ENCODE assay signal across 22 cellular contexts in the genomic region with DNA sequence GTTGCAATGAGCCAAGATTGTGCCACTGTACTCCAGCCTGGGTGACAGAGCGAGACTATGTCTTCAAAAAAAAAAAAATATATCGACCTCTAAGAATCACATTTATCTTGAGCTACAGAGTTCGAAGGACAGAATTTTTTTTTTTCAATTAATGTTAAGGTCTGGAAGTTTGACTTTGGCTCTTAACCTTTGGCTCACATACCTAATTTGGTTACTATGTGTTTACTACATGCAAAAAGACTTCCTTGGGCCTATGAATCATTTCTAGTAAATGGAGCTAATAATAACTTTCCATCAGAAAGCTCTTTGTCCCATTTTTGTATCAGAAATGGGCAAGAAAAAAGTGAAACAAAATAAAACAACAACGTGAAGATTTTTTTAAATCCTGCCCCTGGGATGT.
A peak's percentile ranks its signal among the peaks of the same experiment; 100 is the strongest.
DNase-seq lines count a peak whose midpoint lies in the region; ATAC-seq, FAIRE-seq and TF ChIP-seq lines count a peak whose summit lies in the region.
"Had no signal": no experiment of that assay in that cellular context is flagged by ENCODE, and none has a peak within 500 bp of the region (broad histone marks: within the 10 kb centered on the region; RNA-seq: fewer than 3 reads in every experiment).

No MANE protein-coding gene starts in this region.

- H3K4me3 ChIP-seq in endothelial cell of umbilical vein (replicated peaks in 1 of 3; ENCODE audit: insufficient read depth in 1 of 3, low read depth in 1 of 3, low read length in 3 of 3): peak overlapping the region in 1 of 3 experiments; percentile 3
- H3K4me3 ChIP-seq in retinal pigment epithelial cell (ENCODE audit: low read length): no peak overlapping the region
- H3K4me3 ChIP-seq in spleen: no peak overlapping the region
- H3K4me3 ChIP-seq: BLaER1, prostate gland, suprapubic skin had no signal

- H3K9ac ChIP-seq in endothelial cell of umbilical vein (replicated peaks; ENCODE audit: extremely low read depth, insufficient read depth, low read length): no peak overlapping the region
- H3K9ac ChIP-seq: BLaER1 had no signal

- CTCF ChIA-PET in endothelial cell of umbilical vein (lab: Charles Lee): interaction anchor here (0.6 to 1.9 kb wide), 6 partner anchors 8 to 133 kb away, joined by 3 to 7 read pairs (median 3); no protein-coding TSS in a partner anchor

- no peak overlapping the region for H3K4me2 ChIP-seq in endothelial cell of umbilical vein (ENCODE audit: insufficient read depth, low read length)
- H3K4me2 ChIP-seq: BLaER1 had no signal

- no peak overlapping the region for H3K27ac Mint-ChIP-seq in activated T-cell treated with anti-CD3 and anti-CD28 coated beads, Interleukin-2, amount 50 U/mL, for 72 hours
- H3K27ac Mint-ChIP-seq: activated CD4-positive, alpha-beta memory T cell treated with anti-CD3 and anti-CD28 coated beads, Interleukin-2, amount 10 ng/mL, durations not matched to agents 7 days and 5 days; activated naive CD8-positive, alpha-beta T cell treated with anti-CD3 and anti-CD28 coated beads, Interleukin-2, amount 10 ng/mL, durations not matched to agents 7 days and 5 days; activated T-helper 1 cell treated with anti-CD3 and anti-CD28 coated beads, Interleukin-12 subunit alpha, Interleukin-12 subunit beta, Interleukin-2, Interleukin-4 antibody, amounts not matched to agents 30 ng/mL and 10 ng/mL and 1 ng/mL, durations not matched to agents 14 hours and 24 hours and 36 hours; effector memory CD8-positive, alpha-beta T cell; nephron had no signal

- no peaks in the 10 kb centered on the region for H3K4me1 Mint-ChIP-seq in activated T-cell treated with anti-CD3 and anti-CD28 coated beads, Interleukin-2, amount 50 U/mL, for 72 hours (ENCODE audit: low read depth)
- H3K4me1 Mint-ChIP-seq: activated CD4-positive, alpha-beta memory T cell treated with anti-CD3 and anti-CD28 coated beads, Interleukin-2, amount 10 ng/mL, durations not matched to agents 7 days and 5 days had no signal

- H3K9me1 ChIP-seq in endothelial cell of umbilical vein (replicated peaks; ENCODE audit: control insufficient read depth, extremely low read depth, insufficient read depth, low read length): no peaks in the 10 kb centered on the region

- no peaks in the 10 kb centered on the region for H3K27me3 Mint-ChIP-seq in activated T-cell treated with anti-CD3 and anti-CD28 coated beads, Interleukin-2, amount 50 U/mL, for 72 hours (ENCODE audit: low read depth)
- H3K27me3 Mint-ChIP-seq: activated CD4-positive, alpha-beta memory T cell treated with anti-CD3 and anti-CD28 coated beads, Interleukin-2, amount 10 ng/mL, durations not matched to agents 7 days and 5 days; activated naive CD8-positive, alpha-beta T cell treated with anti-CD3 and anti-CD28 coated beads, Interleukin-2, amount 10 ng/mL, durations not matched to agents 7 days and 5 days; effector memory CD8-positive, alpha-beta T cell had no signal

- no peaks in the 10 kb centered on the region for H3K36me3 Mint-ChIP-seq in activated T-cell treated with anti-CD3 and anti-CD28 coated beads, Interleukin-2, amount 50 U/mL, for 72 hours (ENCODE audit: insufficient read depth in 2 of 2)

- WGBS in spleen, 5 donors: 76 to 85% (median 79%) methylated on average over 4 of the region's 4 CpGs

- DNase-seq in COLO829 (ENCODE audit: low spot score) (peak; percentile 76), M059J (ENCODE audit: low read depth) (peak; percentile 43), endothelial cell of umbilical vein (ENCODE audit: low read depth, low spot score) (peak; percentile 40), retinal pigment epithelial cell (ENCODE audit: low read depth) (peak; percentile 30), NCI-H82 (lab: John Stamatoyannopoulos, UW) (no peak), spleen (no peak), KG1 (lab: John Stamatoyannopoulos, UW) (no peak)
- no peak for DNase-seq in activated T-cell treated with anti-CD3 and anti-CD28 coated beads, Interleukin-2, amount 50 U/mL, for 72 hours
- DNase-seq: activated CD4-positive, alpha-beta memory T cell treated with anti-CD3 and anti-CD28 coated beads, Interleukin-2, amount 10 ng/mL, durations not matched to agents 7 days and 5 days; activated naive CD8-positive, alpha-beta T cell treated with anti-CD3 and anti-CD28 coated beads, Interleukin-2, amount 10 ng/mL, durations not matched to agents 7 days and 5 days; caudate nucleus; effector memory CD8-positive, alpha-beta T cell; NCI-H1092 treated with DMSO at 0.1 percent for 48 hours; NCI-H748 treated with DMSO at 0.1 percent for 48 hours; RPMI8226; stimulated activated CD4-positive, alpha-beta T cell treated with anti-CD3 and anti-CD28 coated beads, Interleukin-1b, Interleukin-23, amount 100 ng/mL, for 48 hours had no signal

- no peak overlapping the region for H2AFZ ChIP-seq in endothelial cell of umbilical vein (ENCODE audit: low read depth, low read length)

- H3K9me3 ChIP-seq in endothelial cell of umbilical vein (replicated peaks; ENCODE audit: control insufficient read depth, insufficient read depth, low read length): no peaks in the 10 kb centered on the region
- H3K9me3 ChIP-seq in spleen: no peaks in the 10 kb centered on the region
- H3K9me3 ChIP-seq: BLaER1, prostate gland, suprapubic skin had no signal

- H3K36me3 ChIP-seq in endothelial cell of umbilical vein (ENCODE audit: control insufficient read depth in 2 of 2, extremely low read depth in 1 of 2, insufficient read depth in 2 of 2, low read length in 2 of 2) (no peaks in the 10 kb centered on the region), spleen (no peaks in the 10 kb centered on the region)
- H3K36me3 ChIP-seq: prostate gland, suprapubic skin had no signal

- no peak for ATAC-seq in activated T-cell treated with anti-CD3 and anti-CD28 coated beads, Interleukin-2, amount 50 U/mL, for 72 hours (replicated peaks in 1 of 2)
- ATAC-seq: effector memory CD8-positive, alpha-beta T cell had no signal

- H3K79me2 ChIP-seq in endothelial cell of umbilical vein (ENCODE audit: control insufficient read depth, insufficient read depth, low read length): no peaks in the 10 kb centered on the region

- peak overlapping the region; percentile 36 for H3K27ac ChIP-seq in endothelial cell of umbilical vein (ENCODE audit: insufficient read depth, low read depth, low read length)
- H3K27ac ChIP-seq in spleen: no peak overlapping the region
- H3K27ac ChIP-seq: BLaER1, prostate gland, suprapubic skin had no signal

- peak; percentile 75 for FAIRE-seq in endothelial cell of umbilical vein (lab: Jason Lieb, UNC)
- FAIRE-seq: GM19239 had no signal

- H3K27me3 ChIP-seq in endothelial cell of umbilical vein (ENCODE audit: control insufficient read depth in 2 of 2, insufficient read depth in 2 of 2, low read length in 2 of 2): no peaks in the 10 kb centered on the region
- H3K27me3 ChIP-seq in spleen (replicated peaks in 1 of 7): no peaks in the 10 kb centered on the region
- H3K27me3 ChIP-seq: BLaER1, suprapubic skin had no signal

- intact Hi-C loops in endothelial cell of umbilical vein (cut with micrococcal nuclease) (no loop called here), spleen (cut with DNase I; ENCODE audit: low total_unique reads) (no loop called here)

- no peak overlapping the region for H3K4me3 Mint-ChIP-seq in activated T-cell treated with anti-CD3 and anti-CD28 coated beads, Interleukin-2, amount 50 U/mL, for 72 hours
- H3K4me3 Mint-ChIP-seq: activated CD4-positive, alpha-beta memory T cell treated with anti-CD3 and anti-CD28 coated beads, Interleukin-2, amount 10 ng/mL, durations not matched to agents 7 days and 5 days; activated naive CD8-positive, alpha-beta T cell treated with anti-CD3 and anti-CD28 coated beads, Interleukin-2, amount 10 ng/mL, durations not matched to agents 7 days and 5 days; activated T-helper 1 cell treated with anti-CD3 and anti-CD28 coated beads, Interleukin-12 subunit alpha, Interleukin-12 subunit beta, Interleukin-2, Interleukin-4 antibody, amounts not matched to agents 30 ng/mL and 10 ng/mL and 1 ng/mL, durations not matched to agents 14 hours and 24 hours and 36 hours; effector memory CD8-positive, alpha-beta T cell; nephron had no signal

- POLR2A ChIA-PET in endothelial cell of umbilical vein (lab: Charles Lee): interaction anchor here (0.7 kb wide), 1 partner anchor 26 kb away, joined by 3 read pairs; no protein-coding TSS in a partner anchor

- no peaks in the 10 kb centered on the region for H3K9me3 Mint-ChIP-seq in activated T-cell treated with anti-CD3 and anti-CD28 coated beads, Interleukin-2, amount 50 U/mL, for 72 hours
- H3K9me3 Mint-ChIP-seq: activated CD4-positive, alpha-beta memory T cell treated with anti-CD3 and anti-CD28 coated beads, Interleukin-2, amount 10 ng/mL, durations not matched to agents 7 days and 5 days; activated naive CD8-positive, alpha-beta T cell treated with anti-CD3 and anti-CD28 coated beads, Interleukin-2, amount 10 ng/mL, durations not matched to agents 7 days and 5 days; activated T-helper 1 cell treated with anti-CD3 and anti-CD28 coated beads, Interleukin-12 subunit alpha, Interleukin-12 subunit beta, Interleukin-2, Interleukin-4 antibody, amounts not matched to agents 30 ng/mL and 10 ng/mL and 1 ng/mL, durations not matched to agents 14 hours and 24 hours and 36 hours; effector memory CD8-positive, alpha-beta T cell; nephron had no signal

- dilution Hi-C loops in endothelial cell of umbilical vein (cut with MboI; ENCODE audit: extremely low pct_ligation_motif_present, low sequenced_read_pairs): no loop called here

- no peak for TF ChIP-seq POLR2A in endothelial cell of umbilical vein (IDR thresholded peaks at IDR 0.05; ENCODE audit: low read depth, low read length)
- TF ChIP-seq POLR2A in spleen (IDR thresholded peaks at IDR 0.05): no peak

- TF ChIP-seq CTCF in endothelial cell of umbilical vein (IDR thresholded peaks at IDR 0.05; ENCODE audit: extremely low read depth in 1 of 2, insufficient read depth in 1 of 2, low read depth in 1 of 2, low read length in 2 of 2) (no peak), retinal pigment epithelial cell (conservative IDR thresholded peaks at IDR 0.05; ENCODE audit: low read depth, low read length) (no peak), spleen (IDR thresholded peaks at IDR 0.05 in 8 of 11, conservative IDR thresholded peaks at IDR 0.05 in 3 of 11) (no peak)

- peaks cover 17% of the 10 kb centered on the region for H3K4me1 ChIP-seq in endothelial cell of umbilical vein (ENCODE audit: control insufficient read depth, extremely low read depth, insufficient read depth, low read length)
- peaks cover 0 to 23% (median 7%) of the 10 kb centered on the region in 6 donors for H3K4me1 ChIP-seq in spleen
- H3K4me1 ChIP-seq: prostate gland had no signal

- H4K20me1 ChIP-seq in endothelial cell of umbilical vein (replicated peaks; ENCODE audit: control insufficient read depth, extremely low read depth, insufficient read depth, low read length): no peaks in the 10 kb centered on the region
- H4K20me1 ChIP-seq: BLaER1 had no signal

- no TSS peak for BruUV-seq in endothelial cell of umbilical vein (replicated peaks; lab: Mats Ljungman, UMichigan)

TF ChIP-seq in endothelial cell of umbilical vein, 7 proteins besides CTCF, POLR2A, EP300 and RAD21:
- TF ChIP-seq GATA2 (IDR thresholded peaks at IDR 0.05; ENCODE audit: insufficient read depth, insufficient read length, low read depth, low read length) (no peak), JUN (IDR thresholded peaks at IDR 0.05; ENCODE audit: borderline replicate concordance, insufficient read depth, insufficient read length, low read depth) (peak; percentile 24), FOS (IDR thresholded peaks at IDR 0.05; ENCODE audit: borderline replicate concordance, insufficient read depth, low read length) (peak; percentile 69)

Comparison
In these comparisons a context has a peak if more than half of its experiments do, and no peak if none do; other contexts are left out.
1. DNase-seq: peak in COLO829 (single experiment), M059J (single experiment), endothelial cell of umbilical vein (single experiment) and retinal pigment epithelial cell (single experiment); none in NCI-H82 (single experiment), spleen (single experiment), activated T-cell treated with anti-CD3 and anti-CD28 coated beads, Interleukin-2, amount 50 U/mL, for 72 hours (0 of 2) and KG1 (single experiment).